ENCODE assay signal across 1 cellular context in the genomic region with DNA sequence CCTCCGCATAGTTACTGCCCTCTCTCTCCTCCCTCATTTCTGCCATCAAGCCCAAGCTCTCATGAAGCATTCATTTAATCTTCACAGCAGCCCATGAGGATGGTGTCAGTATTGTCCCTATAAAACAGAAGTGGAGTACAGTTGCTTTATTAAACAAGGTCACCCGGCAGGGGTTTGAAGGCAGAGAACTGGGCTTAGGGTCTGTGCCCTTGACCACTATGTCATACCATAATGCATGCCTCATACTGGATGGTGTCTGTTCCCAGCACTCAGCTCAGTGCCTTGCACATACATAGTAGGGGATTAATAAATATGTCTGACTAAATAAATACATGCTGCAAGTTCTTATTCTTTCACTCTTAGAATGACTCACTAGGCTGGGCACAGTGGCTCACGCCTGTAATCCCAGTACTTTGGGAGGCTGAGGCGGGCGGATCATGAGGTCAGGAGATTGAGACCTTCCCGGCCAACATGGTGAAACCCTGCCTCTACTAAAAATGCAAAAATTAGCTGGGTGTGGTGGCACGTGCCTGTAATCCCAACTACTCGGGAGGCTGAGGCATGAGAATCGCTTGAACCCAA.
TF ChIP-seq lines count a peak whose summit lies in the region.

No MANE protein-coding gene starts in this region.

TF ChIP-seq in K562, 482 proteins besides CTCF, POLR2A, EP300 and RAD21 (continued from another document):
- TF ChIP-seq, protein P1, sequence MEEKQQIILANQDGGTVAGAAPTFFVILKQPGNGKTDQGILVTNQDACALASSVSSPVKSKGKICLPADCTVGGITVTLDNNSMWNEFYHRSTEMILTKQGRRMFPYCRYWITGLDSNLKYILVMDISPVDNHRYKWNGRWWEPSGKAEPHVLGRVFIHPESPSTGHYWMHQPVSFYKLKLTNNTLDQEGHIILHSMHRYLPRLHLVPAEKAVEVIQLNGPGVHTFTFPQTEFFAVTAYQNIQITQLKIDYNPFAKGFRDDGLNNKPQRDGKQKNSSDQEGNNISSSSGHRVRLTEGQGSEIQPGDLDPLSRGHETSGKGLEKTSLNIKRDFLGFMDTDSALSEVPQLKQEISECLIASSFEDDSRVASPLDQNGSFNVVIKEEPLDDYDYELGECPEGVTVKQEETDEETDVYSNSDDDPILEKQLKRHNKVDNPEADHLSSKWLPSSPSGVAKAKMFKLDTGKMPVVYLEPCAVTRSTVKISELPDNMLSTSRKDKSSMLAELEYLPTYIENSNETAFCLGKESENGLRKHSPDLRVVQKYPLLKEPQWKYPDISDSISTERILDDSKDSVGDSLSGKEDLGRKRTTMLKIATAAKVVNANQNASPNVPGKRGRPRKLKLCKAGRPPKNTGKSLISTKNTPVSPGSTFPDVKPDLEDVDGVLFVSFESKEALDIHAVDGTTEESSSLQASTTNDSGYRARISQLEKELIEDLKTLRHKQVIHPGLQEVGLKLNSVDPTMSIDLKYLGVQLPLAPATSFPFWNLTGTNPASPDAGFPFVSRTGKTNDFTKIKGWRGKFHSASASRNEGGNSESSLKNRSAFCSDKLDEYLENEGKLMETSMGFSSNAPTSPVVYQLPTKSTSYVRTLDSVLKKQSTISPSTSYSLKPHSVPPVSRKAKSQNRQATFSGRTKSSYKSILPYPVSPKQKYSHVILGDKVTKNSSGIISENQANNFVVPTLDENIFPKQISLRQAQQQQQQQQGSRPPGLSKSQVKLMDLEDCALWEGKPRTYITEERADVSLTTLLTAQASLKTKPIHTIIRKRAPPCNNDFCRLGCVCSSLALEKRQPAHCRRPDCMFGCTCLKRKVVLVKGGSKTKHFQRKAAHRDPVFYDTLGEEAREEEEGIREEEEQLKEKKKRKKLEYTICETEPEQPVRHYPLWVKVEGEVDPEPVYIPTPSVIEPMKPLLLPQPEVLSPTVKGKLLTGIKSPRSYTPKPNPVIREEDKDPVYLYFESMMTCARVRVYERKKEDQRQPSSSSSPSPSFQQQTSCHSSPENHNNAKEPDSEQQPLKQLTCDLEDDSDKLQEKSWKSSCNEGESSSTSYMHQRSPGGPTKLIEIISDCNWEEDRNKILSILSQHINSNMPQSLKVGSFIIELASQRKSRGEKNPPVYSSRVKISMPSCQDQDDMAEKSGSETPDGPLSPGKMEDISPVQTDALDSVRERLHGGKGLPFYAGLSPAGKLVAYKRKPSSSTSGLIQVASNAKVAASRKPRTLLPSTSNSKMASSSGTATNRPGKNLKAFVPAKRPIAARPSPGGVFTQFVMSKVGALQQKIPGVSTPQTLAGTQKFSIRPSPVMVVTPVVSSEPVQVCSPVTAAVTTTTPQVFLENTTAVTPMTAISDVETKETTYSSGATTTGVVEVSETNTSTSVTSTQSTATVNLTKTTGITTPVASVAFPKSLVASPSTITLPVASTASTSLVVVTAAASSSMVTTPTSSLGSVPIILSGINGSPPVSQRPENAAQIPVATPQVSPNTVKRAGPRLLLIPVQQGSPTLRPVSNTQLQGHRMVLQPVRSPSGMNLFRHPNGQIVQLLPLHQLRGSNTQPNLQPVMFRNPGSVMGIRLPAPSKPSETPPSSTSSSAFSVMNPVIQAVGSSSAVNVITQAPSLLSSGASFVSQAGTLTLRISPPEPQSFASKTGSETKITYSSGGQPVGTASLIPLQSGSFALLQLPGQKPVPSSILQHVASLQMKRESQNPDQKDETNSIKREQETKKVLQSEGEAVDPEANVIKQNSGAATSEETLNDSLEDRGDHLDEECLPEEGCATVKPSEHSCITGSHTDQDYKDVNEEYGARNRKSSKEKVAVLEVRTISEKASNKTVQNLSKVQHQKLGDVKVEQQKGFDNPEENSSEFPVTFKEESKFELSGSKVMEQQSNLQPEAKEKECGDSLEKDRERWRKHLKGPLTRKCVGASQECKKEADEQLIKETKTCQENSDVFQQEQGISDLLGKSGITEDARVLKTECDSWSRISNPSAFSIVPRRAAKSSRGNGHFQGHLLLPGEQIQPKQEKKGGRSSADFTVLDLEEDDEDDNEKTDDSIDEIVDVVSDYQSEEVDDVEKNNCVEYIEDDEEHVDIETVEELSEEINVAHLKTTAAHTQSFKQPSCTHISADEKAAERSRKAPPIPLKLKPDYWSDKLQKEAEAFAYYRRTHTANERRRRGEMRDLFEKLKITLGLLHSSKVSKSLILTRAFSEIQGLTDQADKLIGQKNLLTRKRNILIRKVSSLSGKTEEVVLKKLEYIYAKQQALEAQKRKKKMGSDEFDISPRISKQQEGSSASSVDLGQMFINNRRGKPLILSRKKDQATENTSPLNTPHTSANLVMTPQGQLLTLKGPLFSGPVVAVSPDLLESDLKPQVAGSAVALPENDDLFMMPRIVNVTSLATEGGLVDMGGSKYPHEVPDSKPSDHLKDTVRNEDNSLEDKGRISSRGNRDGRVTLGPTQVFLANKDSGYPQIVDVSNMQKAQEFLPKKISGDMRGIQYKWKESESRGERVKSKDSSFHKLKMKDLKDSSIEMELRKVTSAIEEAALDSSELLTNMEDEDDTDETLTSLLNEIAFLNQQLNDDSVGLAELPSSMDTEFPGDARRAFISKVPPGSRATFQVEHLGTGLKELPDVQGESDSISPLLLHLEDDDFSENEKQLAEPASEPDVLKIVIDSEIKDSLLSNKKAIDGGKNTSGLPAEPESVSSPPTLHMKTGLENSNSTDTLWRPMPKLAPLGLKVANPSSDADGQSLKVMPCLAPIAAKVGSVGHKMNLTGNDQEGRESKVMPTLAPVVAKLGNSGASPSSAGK (IDR thresholded peaks at IDR 0.05), result 0 out of 2 replicates have a peak, but pooled peaks have one; percentile 20
- TF ChIP-seq STAT5A (IDR thresholded peaks at IDR 0.05; ENCODE audit: borderline replicate concordance, low read length) (0 out of 2 replicates have a peak, but pooled peaks have one; percentile 3), RREB1 (CRISPR knock-in tag; IDR thresholded peaks at IDR 0.05) (0 out of 2 replicates have a peak, but pooled peaks have one; percentile 16)
